Comparison of ENCODE assay signal across 8 cellular contexts in the genomic region with DNA sequence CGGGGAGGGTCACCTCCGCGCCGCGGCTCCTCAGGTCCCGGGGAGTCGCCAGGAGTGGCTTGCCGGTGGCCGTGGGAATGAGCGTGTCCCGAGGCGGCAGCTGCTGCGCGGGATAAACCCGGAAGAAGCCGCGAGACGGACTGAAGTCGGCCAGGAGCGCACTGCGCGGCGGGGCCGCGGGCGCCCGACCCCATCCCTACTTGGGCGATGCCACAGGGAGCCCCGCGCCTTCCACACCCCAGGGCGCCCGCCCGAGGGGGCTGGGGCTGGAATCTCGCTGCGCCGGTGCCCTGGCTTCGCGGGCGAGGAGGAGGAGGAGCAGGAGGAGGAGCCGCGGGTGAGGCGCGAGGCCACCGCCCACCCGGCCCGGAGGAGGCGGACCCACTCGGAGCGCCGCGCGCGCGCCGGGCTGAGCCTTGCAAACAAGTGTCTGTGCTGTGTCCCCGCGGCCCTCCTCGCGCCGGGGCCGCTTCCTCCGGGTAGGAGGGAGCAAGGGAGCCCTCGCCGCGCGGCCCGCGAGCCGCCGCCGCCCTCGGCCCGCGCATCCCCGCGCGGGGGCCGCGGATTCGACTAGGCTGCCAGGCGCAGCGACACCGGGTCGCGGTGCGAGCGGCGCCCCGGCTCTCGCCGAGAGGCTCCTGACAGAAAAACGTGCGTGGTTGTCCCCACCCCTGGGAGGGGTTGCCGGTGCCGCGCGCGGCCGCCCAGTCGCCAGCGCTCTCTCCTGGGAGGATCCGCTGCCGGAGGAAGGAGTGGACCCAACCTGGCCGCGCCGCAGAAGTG. TPM values are rescaled to one million over a fixed set of nuclear protein-coding genes. Genes with fewer than 3 reads are reported as not detected.
A peak's percentile ranks its signal among the peaks of the same experiment; 100 is the strongest.
DNase-seq lines count a peak whose midpoint lies in the region; ATAC-seq and TF ChIP-seq lines count a peak whose summit lies in the region.

Gene ZDHHC14 (plus strand): TSS at position 412 of the 783 bp plus-strand sequence.

- H3K4me1 ChIP-seq in heart right ventricle (peaks cover 0 to 31% (median 22%) of the 10 kb centered on the region in 9 donors), upper lobe of right lung (peaks cover 13% of the 10 kb centered on the region)

- DNase-seq in GM12864 (ENCODE audit: low read depth) (peak; percentile 35), NB4 (ENCODE audit: low read depth) (peak; percentile 94), T-helper 1 cell (peak; percentile 70 to 87 (median 82)), amniotic epithelial cell (ENCODE audit: low read depth) (peak; percentile 66), heart right ventricle (peak; percentile 90 to 93), progenitor cell of endocrine pancreas (ENCODE audit: low spot score, unreplicated experiment) (peak; percentile 73), upper lobe of right lung (peak; percentile 96)

- H3K36me3 Mint-ChIP-seq in progenitor cell of endocrine pancreas (ENCODE audit: insufficient read depth) = no peaks in the 10 kb centered on the region

- TF ChIP-seq POLR2A in NB4 (IDR thresholded peaks at IDR 0.05; ENCODE audit: extremely low read depth, insufficient read length) = peak; percentile 42

- H3K36me3 ChIP-seq in heart right ventricle (peaks cover 0 to 4% (median 0%) of the 10 kb centered on the region in 9 donors), upper lobe of right lung (no peaks in the 10 kb centered on the region)

- intact Hi-C loops in heart right ventricle (cut with DNase I) (loop anchor here in 9 of 10 donors (2.0 to 10.0 kb wide), 11 partner anchors 51 to 286 kb away; partner anchors contain the start of gene TMEM242 (in 7 of the 9)), upper lobe of right lung (cut with DNase I) (no loop called here)

- 0% methylated on average over 71 to 106 of the region's 106 CpGs for WGBS in heart right ventricle, 2 donors

- H3K27ac ChIP-seq in heart right ventricle = peak within 1 kb of the TSS; percentile 76 to 98 (median 96)
- H3K27ac ChIP-seq in upper lobe of right lung = peak within 1 kb of the TSS; percentile 94

- H3K4me3 ChIP-seq in GM12864 (ENCODE audit: low read depth, low read length) (peak within 1 kb of the TSS; percentile 98), NB4 (ENCODE audit: low read depth, low read length) (peak within 1 kb of the TSS; percentile 77), heart right ventricle (peak within 1 kb of the TSS; percentile 74 to 99 (median 95)), upper lobe of right lung (peak within 1 kb of the TSS; percentile 99)

- peak within 1 kb of the TSS; percentile 80 for H3K4me3 Mint-ChIP-seq in progenitor cell of endocrine pancreas (ENCODE audit: low read depth)

- peaks cover 23% of the 10 kb centered on the region for H3K27me3 Mint-ChIP-seq in progenitor cell of endocrine pancreas

- H3K27ac Mint-ChIP-seq in progenitor cell of endocrine pancreas = peak within 1 kb of the TSS; percentile 82

- TF ChIP-seq CTCF in GM12864 (IDR thresholded peaks at IDR 0.05; ENCODE audit: low read depth, low read length, missing control alignments) (no peak), NB4 (IDR thresholded peaks at IDR 0.05; ENCODE audit: low read depth, low read length) (no peak), heart right ventricle (IDR thresholded peaks at IDR 0.05) (no peak), progenitor cell of endocrine pancreas (IDR thresholded peaks at IDR 0.05; ENCODE audit: unreplicated experiment) (no peak), upper lobe of right lung (IDR thresholded peaks at IDR 0.05) (no peak)

- peaks cover 14% of the 10 kb centered on the region for H3K4me1 Mint-ChIP-seq in progenitor cell of endocrine pancreas (ENCODE audit: low read depth)

- peak; percentile 73 for ATAC-seq in HG02571 (IDR thresholded peaks at IDR 0.05; ENCODE audit: unreplicated experiment)
- peak; percentile 90 to 95 (median 93) for ATAC-seq in heart right ventricle
- peak; percentile 94 for ATAC-seq in upper lobe of right lung

- no peaks in the 10 kb centered on the region for H3K27me3 ChIP-seq in heart right ventricle
- no peaks in the 10 kb centered on the region for H3K27me3 ChIP-seq in upper lobe of right lung

- no peaks in the 10 kb centered on the region for H3K9me3 Mint-ChIP-seq in progenitor cell of endocrine pancreas (ENCODE audit: low read depth)

- no peaks in the 10 kb centered on the region for H3K9me3 ChIP-seq in heart right ventricle
- no peaks in the 10 kb centered on the region for H3K9me3 ChIP-seq in upper lobe of right lung

RNA-seq across cellular contexts. Expression of gene ZDHHC14, which starts in this region (rescaled TPM):
- 10 to 100 TPM in 9 of 10 donors, 1 to 10 TPM in 1; 9.1 to 31.2 (median 16.3) TPM for total RNA-seq in heart right ventricle
- 1 to 10 TPM; 7.7 to 9.9 TPM for polyA plus RNA-seq in heart right ventricle
- total RNA-seq in progenitor cell of endocrine pancreas = 9.0 and 9.1 TPM in 2 replicates
- 12.2 TPM for total RNA-seq in upper lobe of right lung

Comparison
In these comparisons a context has a peak if more than half of its experiments do, and no peak if none do; other contexts are left out.
1. Peak in every context shown above with its lines: DNase-seq, ATAC-seq, H3K4me3 ChIP-seq and H3K27ac ChIP-seq.
2. DNase-seq: peak in every context shown above with its lines; median percentile 96 in upper lobe of right lung; 94 in NB4; 92 in heart right ventricle; 82 in T-helper 1 cell; 73 in progenitor cell of endocrine pancreas; 66 in amniotic epithelial cell; 35 in GM12864.